Comparison of ENCODE assay signal across 1 cellular context in genomic region chr19:13963603-13964105, GRCh38.
A peak's percentile ranks its signal among the peaks of the same experiment; 100 is the strongest.
TF ChIP-seq lines count a peak whose summit lies in the region.

No MANE protein-coding gene starts in this region.

TF ChIP-seq in WTC11, 78 proteins besides CTCF, POLR2A, EP300 and RAD21 (continued from another document):
- TF ChIP-seq, protein P1, sequence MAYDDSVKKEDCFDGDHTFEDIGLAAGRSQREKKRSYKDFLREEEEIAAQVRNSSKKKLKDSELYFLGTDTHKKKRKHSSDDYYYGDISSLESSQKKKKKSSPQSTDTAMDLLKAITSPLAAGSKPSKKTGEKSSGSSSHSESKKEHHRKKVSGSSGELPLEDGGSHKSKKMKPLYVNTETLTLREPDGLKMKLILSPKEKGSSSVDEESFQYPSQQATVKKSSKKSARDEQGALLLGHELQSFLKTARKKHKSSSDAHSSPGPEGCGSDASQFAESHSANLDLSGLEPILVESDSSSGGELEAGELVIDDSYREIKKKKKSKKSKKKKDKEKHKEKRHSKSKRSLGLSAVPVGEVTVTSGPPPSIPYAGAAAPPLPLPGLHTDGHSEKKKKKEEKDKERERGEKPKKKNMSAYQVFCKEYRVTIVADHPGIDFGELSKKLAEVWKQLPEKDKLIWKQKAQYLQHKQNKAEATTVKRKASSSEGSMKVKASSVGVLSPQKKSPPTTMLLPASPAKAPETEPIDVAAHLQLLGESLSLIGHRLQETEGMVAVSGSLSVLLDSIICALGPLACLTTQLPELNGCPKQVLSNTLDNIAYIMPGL (CRISPR knock-in tag; IDR thresholded peaks at IDR 0.05) = peak; percentile 17; the same call in 1 of the 2 replicates
- TF ChIP-seq AR (CRISPR knock-in tag; IDR thresholded peaks at IDR 0.05) (no peak), FOXJ3 (CRISPR knock-in tag; IDR thresholded peaks at IDR 0.05; ENCODE audit: borderline replicate concordance) (no peak), NR2C2 (CRISPR knock-in tag; IDR thresholded peaks at IDR 0.05) (no peak), PRRX2 (CRISPR knock-in tag; IDR thresholded peaks at IDR 0.05) (no peak), NFYB (CRISPR knock-in tag; conservative IDR thresholded peaks at IDR 0.05; ENCODE audit: low read depth) (no peak; the same call in 1 of the 2 replicates), TEAD1 (CRISPR knock-in tag; IDR thresholded peaks at IDR 0.05) (no peak)
- TF ChIP-seq, protein P2, sequence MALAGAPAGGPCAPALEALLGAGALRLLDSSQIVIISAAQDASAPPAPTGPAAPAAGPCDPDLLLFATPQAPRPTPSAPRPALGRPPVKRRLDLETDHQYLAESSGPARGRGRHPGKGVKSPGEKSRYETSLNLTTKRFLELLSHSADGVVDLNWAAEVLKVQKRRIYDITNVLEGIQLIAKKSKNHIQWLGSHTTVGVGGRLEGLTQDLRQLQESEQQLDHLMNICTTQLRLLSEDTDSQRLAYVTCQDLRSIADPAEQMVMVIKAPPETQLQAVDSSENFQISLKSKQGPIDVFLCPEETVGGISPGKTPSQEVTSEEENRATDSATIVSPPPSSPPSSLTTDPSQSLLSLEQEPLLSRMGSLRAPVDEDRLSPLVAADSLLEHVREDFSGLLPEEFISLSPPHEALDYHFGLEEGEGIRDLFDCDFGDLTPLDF (CRISPR knock-in tag; IDR thresholded peaks at IDR 0.05) = no peak
- TF ChIP-seq, protein P3, sequence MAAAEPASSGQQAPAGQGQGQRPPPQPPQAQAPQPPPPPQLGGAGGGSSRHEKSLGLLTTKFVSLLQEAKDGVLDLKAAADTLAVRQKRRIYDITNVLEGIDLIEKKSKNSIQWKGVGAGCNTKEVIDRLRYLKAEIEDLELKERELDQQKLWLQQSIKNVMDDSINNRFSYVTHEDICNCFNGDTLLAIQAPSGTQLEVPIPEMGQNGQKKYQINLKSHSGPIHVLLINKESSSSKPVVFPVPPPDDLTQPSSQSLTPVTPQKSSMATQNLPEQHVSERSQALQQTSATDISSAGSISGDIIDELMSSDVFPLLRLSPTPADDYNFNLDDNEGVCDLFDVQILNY (CRISPR knock-in tag; IDR thresholded peaks at IDR 0.05) = 0 out of 2 replicates have a peak, but pooled peaks have one; percentile 50
